1 cellular context compared by ENCODE assay signal in genomic region chr10:82874671-82875070, GRCh38.
TF ChIP-seq lines count a peak whose summit lies in the region.

No MANE protein-coding gene starts in this region.

TF ChIP-seq in SK-N-SH treated with all-trans-retinoic acid at 6 μM for 48 hours, 23 proteins besides CTCF, POLR2A, EP300 and RAD21 (continued from another document):
- TF ChIP-seq CSRNP3 (CRISPR knock-in tag; IDR thresholded peaks at IDR 0.05) (no peak), ISL1 (CRISPR knock-in tag; IDR thresholded peaks at IDR 0.05) (no peak), TSHZ2 (CRISPR knock-in tag; IDR thresholded peaks at IDR 0.05) (no peak)
